1 cellular context compared by ENCODE assay signal in genomic region chr2:25362049-25362563, GRCh38.
TF ChIP-seq lines count a peak whose summit lies in the region.

No MANE protein-coding gene starts in this region.

TF ChIP-seq in HepG2, 621 proteins besides CTCF, POLR2A, EP300 and RAD21 (continued from another document and continues in another):
- TF ChIP-seq GRHL1 (CRISPR knock-in tag; conservative IDR thresholded peaks at IDR 0.05): no peak
- no peak for TF ChIP-seq ZNF619 (CRISPR knock-in tag; IDR thresholded peaks at IDR 0.05)
- TF ChIP-seq FOXM1 (CRISPR knock-in tag; IDR thresholded peaks at IDR 0.05): no peak
- TF ChIP-seq ZNF839 (CRISPR knock-in tag; IDR thresholded peaks at IDR 0.05; ENCODE audit: borderline replicate concordance): no peak
- TF ChIP-seq MIER2 (CRISPR knock-in tag; IDR thresholded peaks at IDR 0.05): peak; percentile 60; the same call in 1 of the 2 replicates
- TF ChIP-seq ZBTB39 (CRISPR knock-in tag; IDR thresholded peaks at IDR 0.05): no peak
- 0 out of 2 replicates have a peak, but pooled peaks have one; percentile 49 for TF ChIP-seq NFAT5 (CRISPR knock-in tag; IDR thresholded peaks at IDR 0.05)
- no peak for TF ChIP-seq NKX3-1 (CRISPR knock-in tag; IDR thresholded peaks at IDR 0.05)
- TF ChIP-seq ZNF674 (CRISPR knock-in tag; IDR thresholded peaks at IDR 0.05; ENCODE audit: low read depth): no peak
- TF ChIP-seq ARID5B (CRISPR knock-in tag; IDR thresholded peaks at IDR 0.05): peak; percentile 60; the same call in 1 of the 2 replicates
- TF ChIP-seq HOXA7 (CRISPR knock-in tag; IDR thresholded peaks at IDR 0.05): no peak
- peak; percentile 48 for TF ChIP-seq STAG1 (CRISPR knock-in tag; IDR thresholded peaks at IDR 0.05)
- TF ChIP-seq POGZ (CRISPR knock-in tag; IDR thresholded peaks at IDR 0.05): peak; percentile 95
- TF ChIP-seq PHF5A (CRISPR knock-in tag; IDR thresholded peaks at IDR 0.05; ENCODE audit: low read depth, unreplicated experiment): no peak
- TF ChIP-seq HMGA1 (CRISPR knock-in tag; conservative IDR thresholded peaks at IDR 0.05): no peak
- no peak for TF ChIP-seq ZNF563 (CRISPR knock-in tag; IDR thresholded peaks at IDR 0.05)
- TF ChIP-seq NRL (CRISPR knock-in tag; IDR thresholded peaks at IDR 0.05; ENCODE audit: borderline replicate concordance): no peak; the same call in 1 of the 2 replicates
- TF ChIP-seq TP53 (CRISPR knock-in tag; conservative IDR thresholded peaks at IDR 0.05): 0 out of 2 replicates have a peak, but pooled peaks have one; percentile 56
- TF ChIP-seq ZNF749 (CRISPR knock-in tag; IDR thresholded peaks at IDR 0.05; ENCODE audit: borderline replicate concordance): no peak
- TF ChIP-seq AKNA (CRISPR knock-in tag; IDR thresholded peaks at IDR 0.05; ENCODE audit: borderline replicate concordance): no peak
- peak; percentile 96 for TF ChIP-seq SP4 (CRISPR knock-in tag; IDR thresholded peaks at IDR 0.05)
- TF ChIP-seq BCL3 (CRISPR knock-in tag; IDR thresholded peaks at IDR 0.05): no peak
- TF ChIP-seq HOMEZ (CRISPR knock-in tag; IDR thresholded peaks at IDR 0.05; ENCODE audit: low read depth): peak; percentile 86
- TF ChIP-seq ETV6 (CRISPR knock-in tag; conservative IDR thresholded peaks at IDR 0.05): 0 out of 2 replicates have a peak, but pooled peaks have one; percentile 40
- TF ChIP-seq CEBPB (IDR thresholded peaks at IDR 0.05; ENCODE audit: borderline replicate concordance, low read depth, low read length): 0 out of 2 replicates have a peak, but pooled peaks have one; percentile 8
- no peak; the same call in 1 of the 2 replicates for TF ChIP-seq FOXC1 (CRISPR knock-in tag; IDR thresholded peaks at IDR 0.05; ENCODE audit: borderline replicate concordance)
- TF ChIP-seq ZNF720 (CRISPR knock-in tag; IDR thresholded peaks at IDR 0.05): no peak
- TF ChIP-seq RXRA (CRISPR knock-in tag; IDR thresholded peaks at IDR 0.05): peak; percentile 10; the same call in 1 of the 2 replicates
- TF ChIP-seq ZSCAN9 (CRISPR knock-in tag; IDR thresholded peaks at IDR 0.05; ENCODE audit: borderline replicate concordance): peak; percentile 70
- peak; percentile 66; the same call in 1 of the 2 replicates for TF ChIP-seq MIER3 (CRISPR knock-in tag; IDR thresholded peaks at IDR 0.05; ENCODE audit: borderline replicate concordance)
- no peak for TF ChIP-seq ZNF747 (CRISPR knock-in tag; IDR thresholded peaks at IDR 0.05; ENCODE audit: borderline replicate concordance)
- 0 out of 2 replicates have a peak, but pooled peaks have one; percentile 47 for TF ChIP-seq MTA1 (CRISPR knock-in tag; IDR thresholded peaks at IDR 0.05; ENCODE audit: borderline replicate concordance)
- no peak for TF ChIP-seq ZNF432 (CRISPR knock-in tag; IDR thresholded peaks at IDR 0.05; ENCODE audit: borderline replicate concordance)
- no peak for TF ChIP-seq ZSCAN21 (CRISPR knock-in tag; IDR thresholded peaks at IDR 0.05; ENCODE audit: borderline replicate concordance)
